17 cellular contexts compared by ENCODE assay signal in the genomic region with DNA sequence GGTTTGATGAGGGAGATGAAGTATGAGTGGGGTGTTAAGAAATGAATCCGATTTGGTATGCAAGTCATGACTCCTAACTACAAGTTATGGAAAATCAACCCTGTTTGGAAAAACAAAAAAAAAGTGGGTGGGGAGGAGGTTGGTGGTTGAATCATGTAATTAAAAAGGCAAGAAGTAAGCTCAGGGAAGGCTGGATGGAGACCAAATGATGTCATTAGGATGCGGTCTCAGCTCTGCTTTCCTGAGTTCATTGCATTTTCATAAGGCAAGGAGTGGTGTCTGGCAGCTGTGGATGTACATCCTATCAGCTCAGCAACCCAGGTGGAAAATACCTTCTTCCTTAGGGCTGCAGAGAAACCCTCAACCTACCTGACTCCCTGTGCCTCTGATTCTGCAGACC.
A peak's percentile ranks its signal among the peaks of the same experiment; 100 is the strongest.
DNase-seq lines count a peak whose midpoint lies in the region; ATAC-seq and TF ChIP-seq lines count a peak whose summit lies in the region.
"Had no signal": no experiment of that assay in that cellular context is flagged by ENCODE, and none has a peak within 500 bp of the region (broad histone marks: within the 10 kb centered on the region; RNA-seq: fewer than 3 reads in every experiment).

No MANE protein-coding gene starts in this region.

- TF ChIP-seq CTCF in mammary epithelial cell (conservative IDR thresholded peaks at IDR 0.05 in 1 of 2, IDR thresholded peaks at IDR 0.05 in 1 of 2; ENCODE audit: extremely low read depth in 1 of 2, insufficient read depth in 1 of 2, low read depth in 1 of 2, low read length in 2 of 2) (no peak), kidney epithelial cell (IDR thresholded peaks at IDR 0.05; ENCODE audit: insufficient read depth, low read length, poor library complexity, severe bottlenecking) (no peak), glutamatergic neuron (IDR thresholded peaks at IDR 0.05; ENCODE audit: partially characterized antibody, unreplicated experiment) (no peak)

- H3K9ac ChIP-seq in mammary epithelial cell (ENCODE audit: insufficient read depth, low read length), result no peak overlapping the region

- H3K4me3 ChIP-seq in mammary epithelial cell (replicated peaks in 1 of 3; ENCODE audit: insufficient read depth in 1 of 3, low read depth in 2 of 3, low read length in 3 of 3) (no peak overlapping the region), kidney epithelial cell (ENCODE audit: low read depth, low read length) (no peak overlapping the region)
- H3K4me3 ChIP-seq: SK-N-MC had no signal

- no peaks in the 10 kb centered on the region for H4K20me1 ChIP-seq in mammary epithelial cell (ENCODE audit: insufficient read depth, low read length)

- intact Hi-C loops in mammary epithelial cell (cut with micrococcal nuclease), result no loop called here
- intact Hi-C loops in activated CD4-positive, alpha-beta T cell treated with anti-CD3 and anti-CD28 coated beads, Interleukin-2, amount 10 ng/mL, durations not matched to agents 24 days and 14 days (cut with micrococcal nuclease), result no loop called here

- H3K27ac ChIP-seq in mammary epithelial cell (ENCODE audit: insufficient read depth, low read depth, low read length), result no peak overlapping the region
- H3K27ac ChIP-seq: SK-N-MC had no signal

- POLR2A ChIA-PET in naive thymus-derived CD8-positive, alpha-beta T cell (lab: Charles Lee), result interaction anchor here (0.7 kb wide), 1 partner anchor 31 kb away, joined by 3 read pairs; no protein-coding TSS in a partner anchor

- no peaks in the 10 kb centered on the region for H3K9me3 ChIP-seq in mammary epithelial cell (replicated peaks; ENCODE audit: insufficient read depth, low read length)
- H3K9me3 ChIP-seq: BE2C had no signal

- H3K27ac Mint-ChIP-seq in activated CD4-positive, alpha-beta T cell treated with anti-CD3 and anti-CD28 coated beads, Interleukin-2, amount 10 ng/mL, durations not matched to agents 24 days and 14 days, result no peak overlapping the region
- no peak overlapping the region for H3K27ac Mint-ChIP-seq in glutamatergic neuron (ENCODE audit: unreplicated experiment)
- no peak overlapping the region for H3K27ac Mint-ChIP-seq in naive thymus-derived CD8-positive, alpha-beta T cell
- H3K27ac Mint-ChIP-seq: activated CD8-positive, alpha-beta T cell treated with anti-CD3 and anti-CD28 coated beads for 36 hours; activated T-helper 1 cell treated with anti-CD3 and anti-CD28 coated beads, Interleukin-12 subunit alpha, Interleukin-12 subunit beta, Interleukin-2, Interleukin-4 antibody, amounts not matched to agents 30 ng/mL and 10 ng/mL and 1 ng/mL, durations not matched to agents 14 hours and 24 hours and 36 hours; brain had no signal

- no peak overlapping the region for H2AFZ ChIP-seq in mammary epithelial cell (ENCODE audit: low read depth, low read length)

- 91% methylated on average over 2 of the region's 2 CpGs for WGBS in mammary epithelial cell (ENCODE audit: low coverage, missing lambda C conversion rate)

- in situ Hi-C loops in mammary epithelial cell (cut with MboI; ENCODE audit: low sequenced_read_pairs in 2 of 2), result no loop called here

- peaks cover 2% of the 10 kb centered on the region for H3K27me3 Mint-ChIP-seq in activated CD4-positive, alpha-beta T cell treated with anti-CD3 and anti-CD28 coated beads, Interleukin-2, amount 10 ng/mL, durations not matched to agents 24 days and 14 days
- H3K27me3 Mint-ChIP-seq in glutamatergic neuron (ENCODE audit: unreplicated experiment), result peaks cover 5% of the 10 kb centered on the region
- peaks cover 17 to 54% (median 29%) of the 10 kb centered on the region in 5 donors for H3K27me3 Mint-ChIP-seq in naive thymus-derived CD8-positive, alpha-beta T cell
- H3K27me3 Mint-ChIP-seq: brain had no signal

- CTCF ChIA-PET in mammary epithelial cell (lab: Charles Lee; ENCODE audit: low non-redundant PET), result no interaction called here

- dilution Hi-C loops in mammary epithelial cell (cut with HindIII; ENCODE audit: low sequenced_read_pairs), result no loop called here

- no peaks in the 10 kb centered on the region for H3K79me2 ChIP-seq in mammary epithelial cell (ENCODE audit: insufficient read depth, low read length)

- ATAC-seq in naive thymus-derived CD8-positive, alpha-beta T cell, result no peak
- ATAC-seq: activated CD8-positive, alpha-beta T cell treated with anti-CD3 and anti-CD28 coated beads for 36 hours had no signal

- H3K4me2 ChIP-seq in mammary epithelial cell (ENCODE audit: insufficient read depth, low read depth, low read length), result no peak overlapping the region

- H3K36me3 ChIP-seq in mammary epithelial cell (ENCODE audit: insufficient read depth, low read length) (no peaks in the 10 kb centered on the region), kidney epithelial cell (ENCODE audit: control insufficient read depth, insufficient read depth, low read length) (no peaks in the 10 kb centered on the region)
- H3K36me3 ChIP-seq: BE2C had no signal

- H3K27me3 ChIP-seq in mammary epithelial cell (ENCODE audit: insufficient read depth, low read length) (peaks cover 1% of the 10 kb centered on the region), kidney epithelial cell (ENCODE audit: control insufficient read depth, insufficient read depth, low read length) (no peaks in the 10 kb centered on the region)
- H3K27me3 ChIP-seq: BE2C had no signal

- DNase-seq in AG20443 (ENCODE audit: low spot score) (peak; percentile 76), HT1080 (ENCODE audit: low read depth) (peak; percentile 69), mammary epithelial cell (peak; percentile 85), kidney epithelial cell (ENCODE audit: low read depth) (peak; percentile 48), anterior cingulate cortex (lab: John Stamatoyannopoulos, UW) (no peak), glutamatergic neuron (no peak)
- no peak for DNase-seq in activated CD4-positive, alpha-beta T cell treated with anti-CD3 and anti-CD28 coated beads, Interleukin-2, amount 10 ng/mL, durations not matched to agents 24 days and 14 days
- no peak for DNase-seq in naive thymus-derived CD8-positive, alpha-beta T cell
- DNase-seq: activated CD8-positive, alpha-beta T cell treated with anti-CD3 and anti-CD28 coated beads for 36 hours; BE2C; DMS153; effector memory CD4-positive, alpha-beta T cell; MV-4-11; NCI-H2227 treated with DMSO at 0.1 percent for 48 hours had no signal

- no peaks in the 10 kb centered on the region for H3K4me1 ChIP-seq in mammary epithelial cell (ENCODE audit: insufficient read depth, low read length)

- H3K9me3 Mint-ChIP-seq in activated CD4-positive, alpha-beta T cell treated with anti-CD3 and anti-CD28 coated beads, Interleukin-2, amount 10 ng/mL, durations not matched to agents 24 days and 14 days, result no peaks in the 10 kb centered on the region
- H3K9me3 Mint-ChIP-seq in glutamatergic neuron (ENCODE audit: unreplicated experiment), result peaks cover 2% of the 10 kb centered on the region
- H3K9me3 Mint-ChIP-seq in naive thymus-derived CD8-positive, alpha-beta T cell, result peaks cover 0 to 16% (median 2%) of the 10 kb centered on the region in 9 donors
- H3K9me3 Mint-ChIP-seq: activated T-helper 1 cell treated with anti-CD3 and anti-CD28 coated beads, Interleukin-12 subunit alpha, Interleukin-12 subunit beta, Interleukin-2, Interleukin-4 antibody, amounts not matched to agents 30 ng/mL and 10 ng/mL and 1 ng/mL, durations not matched to agents 14 hours and 24 hours and 36 hours had no signal

- no peaks in the 10 kb centered on the region for H3K4me1 Mint-ChIP-seq in activated CD4-positive, alpha-beta T cell treated with anti-CD3 and anti-CD28 coated beads, Interleukin-2, amount 10 ng/mL, durations not matched to agents 24 days and 14 days
- peaks cover 5% of the 10 kb centered on the region for H3K4me1 Mint-ChIP-seq in glutamatergic neuron (ENCODE audit: low read depth, unreplicated experiment)
- no peaks in the 10 kb centered on the region for H3K4me1 Mint-ChIP-seq in naive thymus-derived CD8-positive, alpha-beta T cell

- no peaks in the 10 kb centered on the region for H3K36me3 Mint-ChIP-seq in activated CD4-positive, alpha-beta T cell treated with anti-CD3 and anti-CD28 coated beads, Interleukin-2, amount 10 ng/mL, durations not matched to agents 24 days and 14 days (ENCODE audit: low read depth)
- H3K36me3 Mint-ChIP-seq in glutamatergic neuron (ENCODE audit: unreplicated experiment), result peaks cover 5% of the 10 kb centered on the region
- H3K36me3 Mint-ChIP-seq in naive thymus-derived CD8-positive, alpha-beta T cell, result no peaks in the 10 kb centered on the region

- H3K4me3 Mint-ChIP-seq in activated CD4-positive, alpha-beta T cell treated with anti-CD3 and anti-CD28 coated beads, Interleukin-2, amount 10 ng/mL, durations not matched to agents 24 days and 14 days, result no peak overlapping the region
- H3K4me3 Mint-ChIP-seq in glutamatergic neuron (ENCODE audit: unreplicated experiment), result no peak overlapping the region
- no peak overlapping the region for H3K4me3 Mint-ChIP-seq in naive thymus-derived CD8-positive, alpha-beta T cell
- H3K4me3 Mint-ChIP-seq: activated CD8-positive, alpha-beta T cell treated with anti-CD3 and anti-CD28 coated beads for 36 hours; activated T-helper 1 cell treated with anti-CD3 and anti-CD28 coated beads, Interleukin-12 subunit alpha, Interleukin-12 subunit beta, Interleukin-2, Interleukin-4 antibody, amounts not matched to agents 30 ng/mL and 10 ng/mL and 1 ng/mL, durations not matched to agents 14 hours and 24 hours and 36 hours; brain had no signal

- BruUV-seq in mammary epithelial cell (replicated peaks; lab: Mats Ljungman, UMichigan), result no TSS peak

Comparison
In these comparisons a context has a peak if more than half of its experiments do, and no peak if none do; other contexts are left out.
1. DNase-seq: peak in AG20443 (single experiment), HT1080 (single experiment), mammary epithelial cell (single experiment) and kidney epithelial cell (single experiment); none in anterior cingulate cortex (0 of 58), activated CD4-positive, alpha-beta T cell treated with anti-CD3 and anti-CD28 coated beads, Interleukin-2, amount 10 ng/mL, durations not matched to agents 24 days and 14 days (single experiment), glutamatergic neuron (single experiment) and naive thymus-derived CD8-positive, alpha-beta T cell (0 of 10).